In the genomic region with DNA sequence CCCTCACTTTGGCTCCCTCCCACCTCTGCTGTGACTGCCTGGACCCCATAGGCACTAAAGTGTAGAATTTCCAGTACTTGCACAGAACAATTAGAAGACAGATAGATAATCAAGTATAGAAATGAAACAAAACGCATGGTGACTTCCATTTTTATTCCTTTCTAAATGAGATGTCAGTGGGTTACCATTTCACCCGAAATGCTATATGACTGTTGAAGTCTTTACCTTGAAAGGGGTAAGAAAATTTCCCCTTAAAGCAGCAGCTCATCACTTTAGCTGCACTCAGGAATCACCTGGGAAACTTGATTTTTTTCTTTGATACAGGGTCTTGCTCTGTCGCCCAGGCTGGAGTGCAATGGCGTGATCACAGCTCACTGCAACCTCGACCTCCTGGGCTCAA, we compare ENCODE assay signal across 30 cellular contexts. TPM values are rescaled to one million over a fixed set of nuclear protein-coding genes. Genes with fewer than 3 reads are reported as not detected.
"Had no signal": no experiment of that assay in that cellular context is flagged by ENCODE, and none has a peak within 500 bp of the region (broad histone marks: within the 10 kb centered on the region; RNA-seq: fewer than 3 reads in every experiment).

No MANE protein-coding gene starts in this region.

- H3K4me1 ChIP-seq: adrenal gland, body of pancreas, breast epithelium, SJCRH30 had no signal

- ATAC-seq: activated naive CD4-positive, alpha-beta T cell treated with anti-CD3 and anti-CD28 coated beads, Interleukin-2, amount 50 U/mL, for 72 hours; body of pancreas; Panc1 had no signal

- H3K27me3 ChIP-seq: adrenal gland, body of pancreas, breast epithelium, MG63, SJCRH30 had no signal

- H3K36me3 ChIP-seq: adrenal gland, breast epithelium, MG63, SJCRH30 had no signal

- FAIRE-seq: astrocyte, TTC549 had no signal

- DNase-seq: activated CD4-positive, alpha-beta memory T cell treated with anti-CD3 and anti-CD28 coated beads for 36 hours; activated CD4-positive, alpha-beta T cell treated with anti-CD3 and anti-CD28 coated beads, Interleukin-2, amount 50 U/mL, for 1 hour; activated CD8-positive, alpha-beta memory T cell treated with anti-CD3 and anti-CD28 coated beads, Interleukin-2, amount 50 U/mL, for 4 hours; activated gamma-delta T cell treated with Interleukin-2 at 50 U/mL for 16 hours; activated naive CD4-positive, alpha-beta T cell treated with anti-CD3 and anti-CD28 coated beads for 36 hours; activated T-cell treated with anti-CD3 and anti-CD28 coated beads, Interleukin-2, amount 50 U/mL, for 48 hours; adrenal gland; body of pancreas; Kasumi-1; KG1; MG63; NCI-H1092; NCI-H1436 treated with DMSO at 0.1 percent for 48 hours; NCI-H1694 treated with DMSO at 0.1 percent for 48 hours; NCI-H2029; NCI-H345; NCI-H526 treated with DMSO at 0.1 percent for 48 hours; NCI-H774; SHP77; SJCRH30; SK-N-SH had no signal

- H3K36me3 Mint-ChIP-seq: activated CD4-positive, alpha-beta memory T cell treated with anti-CD3 and anti-CD28 coated beads for 36 hours; activated naive CD4-positive, alpha-beta T cell treated with anti-CD3 and anti-CD28 coated beads, Interleukin-2, amount 50 U/mL, for 72 hours had no signal

- H3K4me3 Mint-ChIP-seq: activated CD4-positive, alpha-beta memory T cell treated with anti-CD3 and anti-CD28 coated beads for 36 hours; activated naive CD4-positive, alpha-beta T cell treated with anti-CD3 and anti-CD28 coated beads for 36 hours; T-helper 1 cell treated with Interleukin-12 subunit alpha and Interleukin-12 subunit beta and Interleukin-4 antibody, amounts not matched to agents 30 μg/mL and 1 μg/mL, for 36 hours; T-helper 2 cell treated with Interferon-gamma antibody and Interleukin-4, amounts not matched to agents 5 μg/mL and 100 μg/mL, for 36 hours had no signal

- H3K4me3 ChIP-seq: adrenal gland, body of pancreas, breast epithelium, MG63, SJCRH30 had no signal

- H3K27ac Mint-ChIP-seq: activated CD4-positive, alpha-beta memory T cell treated with anti-CD3 and anti-CD28 coated beads for 36 hours; activated naive CD4-positive, alpha-beta T cell treated with anti-CD3 and anti-CD28 coated beads for 36 hours; activated naive CD4-positive, alpha-beta T cell treated with anti-CD3 and anti-CD28 coated beads, Interleukin-2, amount 50 U/mL, for 72 hours; T-helper 1 cell treated with Interleukin-12 subunit alpha and Interleukin-12 subunit beta and Interleukin-4 antibody, amounts not matched to agents 30 μg/mL and 1 μg/mL, for 36 hours; T-helper 2 cell treated with Interferon-gamma antibody and Interleukin-4, amounts not matched to agents 5 μg/mL and 100 μg/mL, for 36 hours had no signal

- H3K9me3 Mint-ChIP-seq: activated CD4-positive, alpha-beta memory T cell treated with anti-CD3 and anti-CD28 coated beads for 36 hours; activated naive CD4-positive, alpha-beta T cell treated with anti-CD3 and anti-CD28 coated beads for 36 hours; activated naive CD4-positive, alpha-beta T cell treated with anti-CD3 and anti-CD28 coated beads, Interleukin-2, amount 50 U/mL, for 72 hours; T-helper 1 cell treated with Interleukin-12 subunit alpha and Interleukin-12 subunit beta and Interleukin-4 antibody, amounts not matched to agents 30 μg/mL and 1 μg/mL, for 36 hours; T-helper 2 cell treated with Interferon-gamma antibody and Interleukin-4, amounts not matched to agents 5 μg/mL and 100 μg/mL, for 36 hours had no signal

- H3K27ac ChIP-seq: adrenal gland, body of pancreas, breast epithelium, SJCRH30 had no signal

RNA-seq across cellular contexts. Expression of gene KSR2, which starts 12.5 kb away (rescaled TPM):
- total RNA-seq: cardiac septum, NCI-H460 had no signal
